ENCODE assay signal across 14 cellular contexts in the genomic region with DNA sequence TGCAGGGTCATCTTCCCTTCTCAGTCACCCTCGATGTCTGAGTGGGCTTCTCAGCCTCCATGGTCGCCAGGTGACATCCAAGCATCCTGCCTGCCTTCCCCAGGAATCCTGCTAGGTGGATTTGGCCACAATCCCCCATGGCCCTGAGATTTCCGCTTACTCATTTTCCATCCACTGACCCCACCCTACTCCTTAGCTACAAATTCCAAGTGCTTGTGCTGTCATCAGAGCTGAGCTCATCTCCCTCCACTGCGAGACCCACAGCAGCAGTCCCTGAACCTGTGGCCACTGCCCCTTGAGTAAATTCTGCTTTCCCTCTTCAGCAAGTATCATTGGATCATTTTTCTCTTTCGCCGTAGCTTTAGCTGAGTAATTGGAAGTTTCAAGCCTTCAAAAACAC.
DNase-seq lines count a peak whose midpoint lies in the region; ATAC-seq and TF ChIP-seq lines count a peak whose summit lies in the region.
"Had no signal": no experiment of that assay in that cellular context is flagged by ENCODE, and none has a peak within 500 bp of the region (broad histone marks: within the 10 kb centered on the region; RNA-seq: fewer than 3 reads in every experiment).

No MANE protein-coding gene starts in this region.

- 51 to 66% (median 57%) methylated on average over 6 of the region's 6 CpGs for WGBS in psoas muscle, 3 donors

- H3K4me1 ChIP-seq in SJCRH30 = peaks cover 24% of the 10 kb centered on the region
- H3K4me1 ChIP-seq in psoas muscle = peaks cover 25% of the 10 kb centered on the region

- DNase-seq in AG10803 (ENCODE audit: low read depth) (peak; percentile 56), SJCRH30 (peak; percentile 15 to 30), fibroblast of villous mesenchyme (ENCODE audit: low read depth) (peak; percentile 17), psoas muscle (no peak), dorsolateral prefrontal cortex (no peak), T1000 (lab: John Stamatoyannopoulos, UW) (no peak)
- DNase-seq: activated T-cell treated with anti-CD3 and anti-CD28 coated beads, Interleukin-2, amount 50 U/mL, for 48 hours; cerebellar nuclear complex; hippocampal formation; NCI-H2171; WERI-Rb-1 had no signal

- ATAC-seq in psoas muscle (peak in 1 of 4 donors; percentile 18), GM18517 (IDR thresholded peaks at IDR 0.05; ENCODE audit: unreplicated experiment) (no peak), GM18909 (IDR thresholded peaks at IDR 0.05; ENCODE audit: poor library complexity, unreplicated experiment) (no peak)

- TF ChIP-seq CTCF in AG10803 (conservative IDR thresholded peaks at IDR 0.05; ENCODE audit: low read length) (no peak), fibroblast of villous mesenchyme (IDR thresholded peaks at IDR 0.05; ENCODE audit: insufficient read depth, low read depth, low read length) (no peak), psoas muscle (IDR thresholded peaks at IDR 0.05) (no peak), dorsolateral prefrontal cortex (IDR thresholded peaks at IDR 0.05 in 54 of 56, conservative IDR thresholded peaks at IDR 0.05 in 2 of 56; ENCODE audit: low read depth in 1 of 56, partially characterized antibody in 56 of 56) (no peak)

- H3K27me3 ChIP-seq in SJCRH30 (no peaks in the 10 kb centered on the region), psoas muscle (ENCODE audit: insufficient read depth in 3 of 3, low read length in 2 of 3) (no peaks in the 10 kb centered on the region), dorsolateral prefrontal cortex (peaks cover 0 to 6% (median 0%) of the 10 kb centered on the region in 45 donors)

- no peaks in the 10 kb centered on the region for H3K36me3 ChIP-seq in SJCRH30
- no peaks in the 10 kb centered on the region for H3K36me3 ChIP-seq in psoas muscle (ENCODE audit: insufficient read depth in 1 of 2, low read depth in 1 of 2)
- H3K36me3 ChIP-seq: WERI-Rb-1 had no signal

- H3K9me3 ChIP-seq in SJCRH30 (replicated peaks) = no peaks in the 10 kb centered on the region
- no peaks in the 10 kb centered on the region for H3K9me3 ChIP-seq in psoas muscle

- H3K27ac ChIP-seq in SJCRH30 (peak overlapping the region; percentile 86), psoas muscle (peak overlapping the region; percentile 92), dorsolateral prefrontal cortex (peak overlapping the region in 28 of 59 donors; percentile 50 to 91 (median 84))
- H3K27ac ChIP-seq: KMS-11, WERI-Rb-1 had no signal

- H3K4me3 ChIP-seq in AG10803 (ENCODE audit: low read length) (no peak overlapping the region), SJCRH30 (peak overlapping the region; percentile 33; the same call in 1 of the 2 replicates), fibroblast of villous mesenchyme (ENCODE audit: low read depth, low read length) (no peak overlapping the region), psoas muscle (peak overlapping the region; percentile 33), dorsolateral prefrontal cortex (no peak overlapping the region)

- intact Hi-C loops in psoas muscle (cut with DNase I) (no loop called here), dorsolateral prefrontal cortex (cut with DNase I) (no loop called here)

Comparison
In these comparisons a context has a peak if more than half of its experiments do, and no peak if none do; other contexts are left out.
1. DNase-seq: peak in AG10803 (single experiment), SJCRH30 (2 of 2) and fibroblast of villous mesenchyme (single experiment); none in psoas muscle (0 of 2), dorsolateral prefrontal cortex (0 of 10) and T1000 (single experiment).
2. H3K4me3 ChIP-seq: peak in SJCRH30 (single experiment) and psoas muscle (single experiment); none in AG10803 (single experiment), fibroblast of villous mesenchyme (single experiment) and dorsolateral prefrontal cortex (0 of 59).